In the genomic region with DNA sequence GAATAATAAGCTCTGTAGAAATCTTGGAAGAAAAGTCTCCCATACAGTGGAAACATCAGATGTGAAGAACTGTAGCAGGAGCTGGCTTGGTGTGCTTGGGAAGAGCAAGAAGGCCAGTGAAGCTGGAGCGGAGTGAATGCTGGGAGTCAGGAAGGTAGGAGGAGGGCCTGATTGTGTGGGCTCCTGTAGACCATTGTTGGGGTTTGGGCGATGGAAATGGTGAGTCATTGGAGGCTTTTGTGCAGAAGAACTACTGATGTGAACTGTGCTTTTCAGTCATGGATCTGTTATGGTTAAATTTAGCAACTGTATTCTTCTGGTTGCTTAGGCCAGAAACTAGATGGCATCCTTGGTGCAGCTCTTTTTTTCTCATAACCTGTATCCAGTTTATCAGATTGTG, we compare ENCODE assay signal across 15 cellular contexts. TPM values are rescaled to one million over a fixed set of nuclear protein-coding genes. Genes with fewer than 3 reads are reported as not detected.
DNase-seq lines count a peak whose midpoint lies in the region; ATAC-seq and TF ChIP-seq lines count a peak whose summit lies in the region.
"Had no signal": no experiment of that assay in that cellular context is flagged by ENCODE, and none has a peak within 500 bp of the region (broad histone marks: within the 10 kb centered on the region; RNA-seq: fewer than 3 reads in every experiment).

No MANE protein-coding gene starts in this region.

- TF ChIP-seq CTCF in fibroblast of the aortic adventitia (IDR thresholded peaks at IDR 0.05; ENCODE audit: insufficient read depth, low read length): no peak

- peaks cover 31% of the 10 kb centered on the region for H3K4me1 ChIP-seq in SJSA1 (replicated peaks)
- peaks cover 16 to 50% (median 48%) of the 10 kb centered on the region in 5 donors for H3K4me1 ChIP-seq in subcutaneous abdominal adipose tissue (ENCODE audit: control insufficient read depth in 5 of 5, insufficient read depth in 5 of 5, low read length in 5 of 5)

- ATAC-seq in GM18907 (IDR thresholded peaks at IDR 0.05; ENCODE audit: unreplicated experiment): no peak
- ATAC-seq: stimulated activated naive B cell treated with anti-CD40 and anti-IgM and Interleukin-4, amounts not matched to agents 10 μg/mL and 1 μg/mL and 100 μg/mL, for 72 hours had no signal

- H3K9ac ChIP-seq in subcutaneous abdominal adipose tissue (ENCODE audit: low read length in 5 of 5): peak overlapping the region in 2 of 5 donors; percentile 14 to 18

- no peak overlapping the region for H3K4me3 ChIP-seq in SJSA1
- peak overlapping the region; percentile 41 for H3K4me3 ChIP-seq in fibroblast of the aortic adventitia (ENCODE audit: low read depth, low read length)
- H3K4me3 ChIP-seq in subcutaneous abdominal adipose tissue (ENCODE audit: low read depth in 1 of 5, low read length in 5 of 5): peak overlapping the region in 3 of 5 donors; percentile 15 to 25 (median 20)

- no peak overlapping the region for H3K27ac ChIP-seq in SJSA1
- H3K27ac ChIP-seq in subcutaneous abdominal adipose tissue (ENCODE audit: low read depth, low read length): no peak overlapping the region
- H3K27ac ChIP-seq: C4-2B had no signal

- H3K9me3 ChIP-seq in SJSA1 (replicated peaks) (peaks cover 3% of the 10 kb centered on the region; the same call in 1 of the 2 replicates), subcutaneous abdominal adipose tissue (ENCODE audit: control insufficient read depth in 5 of 5, low read length in 5 of 5) (no peaks in the 10 kb centered on the region)

- H3K36me3 ChIP-seq in SJSA1 (peaks cover 17% of the 10 kb centered on the region), subcutaneous abdominal adipose tissue (ENCODE audit: control insufficient read depth in 5 of 5, insufficient read depth in 5 of 5, low read length in 5 of 5) (no peaks in the 10 kb centered on the region)

- peak; percentile 8 for DNase-seq in stimulated activated naive CD4-positive, alpha-beta T cell treated with Interleukin-2 at 50 U/mL for 16 hours (lab: John Stamatoyannopoulos, UW)
- DNase-seq in stimulated activated naive CD4-positive, alpha-beta T cell (lab: John Stamatoyannopoulos, UW): no peak
- DNase-seq in SJSA1 (ENCODE audit: low read depth in 1 of 2, low spot score in 2 of 2) (peak; percentile 40 to 73), fibroblast of the aortic adventitia (ENCODE audit: low read depth) (peak; percentile 22), GM19238 (ENCODE audit: insufficient read length, low spot score) (no peak), NCI-H2196 (lab: John Stamatoyannopoulos, UW; ENCODE audit: unreplicated experiment) (no peak)
- DNase-seq: central memory CD4-positive, alpha-beta T cell; head of caudate nucleus; kidney glomerular epithelial cell; NCI-H1694; NCI-H526 treated with DMSO at 0.1 percent for 48 hours; stimulated activated naive B cell treated with anti-CD40 and anti-IgM and Interleukin-4, amounts not matched to agents 10 μg/mL and 1 μg/mL and 100 μg/mL, for 72 hours had no signal

- H3K27me3 ChIP-seq in SJSA1 (replicated peaks) (no peaks in the 10 kb centered on the region), subcutaneous abdominal adipose tissue (ENCODE audit: control insufficient read depth in 5 of 5, insufficient read depth in 4 of 5, low read length in 5 of 5) (no peaks in the 10 kb centered on the region)

RNA-seq across cellular contexts. Expression of a gene that starts 2.3 kb away (rescaled TPM):
- total RNA-seq in SJSA1 (2014; rRNA removed; shearing (Covaris generic)): 25.4 and 32.8 TPM in 2 replicates
- 28.9 and 34.6 TPM in 2 replicates for total RNA-seq in fibroblast of the aortic adventitia (ENCODE audit: low replicate concordance)

Comparison
In these comparisons a context has a peak if more than half of its experiments do, and no peak if none do; other contexts are left out.
1. DNase-seq: peak in stimulated activated naive CD4-positive, alpha-beta T cell treated with Interleukin-2 at 50 U/mL for 16 hours (single experiment), SJSA1 (2 of 2) and fibroblast of the aortic adventitia (single experiment); none in stimulated activated naive CD4-positive, alpha-beta T cell (0 of 6), GM19238 (single experiment) and NCI-H2196 (single experiment).